ENCODE assay signal across 8 cellular contexts in genomic region chr16:16021988-16022682, GRCh38.
DNase-seq lines count a peak whose midpoint lies in the region; ATAC-seq and TF ChIP-seq lines count a peak whose summit lies in the region.

No MANE protein-coding gene starts in this region.

- DNase-seq in H4 (ENCODE audit: low spot score) = peak; percentile 95
- peak; percentile 95 for DNase-seq in PC-3
- DNase-seq in lung microvascular endothelial cell (ENCODE audit: low read depth in 2 of 2) = peak; percentile 87 to 97
- DNase-seq in NCI-H146 (lab: John Stamatoyannopoulos, UW) = no peak
- DNase-seq in NCI-H526 (lab: John Stamatoyannopoulos, UW) = no peak
- no peak for DNase-seq in NCI-H748 (lab: John Stamatoyannopoulos, UW; ENCODE audit: unreplicated experiment)

- H2AFZ ChIP-seq in PC-3 (ENCODE audit: low read length) = no peak overlapping the region

- H3K79me2 ChIP-seq in PC-3 (ENCODE audit: low read length) = peaks cover 25% of the 10 kb centered on the region

- H3K4me2 ChIP-seq in PC-3 (ENCODE audit: low read length) = peak overlapping the region; percentile 63

- BruUV-seq in PC-3 (replicated peaks; lab: Mats Ljungman, UMichigan) = no TSS peak

- H3K27me3 ChIP-seq in PC-3 (ENCODE audit: low read length) (no peaks in the 10 kb centered on the region), duodenal mucosa (ENCODE audit: control insufficient read depth in 1 of 2, insufficient read depth in 2 of 2, low read length in 2 of 2) (no peaks in the 10 kb centered on the region), thymus (ENCODE audit: control insufficient read depth, insufficient read depth) (no peaks in the 10 kb centered on the region)

- peak overlapping the region; percentile 62 for H3K27ac ChIP-seq in PC-3 (ENCODE audit: low read length)
- H3K27ac ChIP-seq in duodenal mucosa (ENCODE audit: low read depth, low read length) = peak overlapping the region; percentile 30
- peak overlapping the region; percentile 37 for H3K27ac ChIP-seq in thymus (ENCODE audit: low read depth)

- no peaks in the 10 kb centered on the region for H3F3A ChIP-seq in PC-3 (ENCODE audit: low read length, unreplicated experiment)

- H3K36me3 ChIP-seq in PC-3 (ENCODE audit: low read depth, low read length) (peaks cover 6% of the 10 kb centered on the region), duodenal mucosa (ENCODE audit: control insufficient read depth in 1 of 2, insufficient read depth in 2 of 2, low read length in 2 of 2) (peaks cover 4 to 21% of the 10 kb centered on the region in 2 donors), thymus (ENCODE audit: control insufficient read depth, insufficient read depth) (peaks cover 38% of the 10 kb centered on the region)

- H3K4me1 ChIP-seq in PC-3 (ENCODE audit: insufficient read depth, low read length) (peaks cover 70% of the 10 kb centered on the region), duodenal mucosa (ENCODE audit: control insufficient read depth in 1 of 2, insufficient read depth in 2 of 2, low read length in 2 of 2) (peaks cover 11 to 17% of the 10 kb centered on the region in 2 donors), thymus (ENCODE audit: control insufficient read depth, insufficient read depth, low read length) (no peaks in the 10 kb centered on the region)

- no peaks in the 10 kb centered on the region for H4K20me1 ChIP-seq in PC-3 (ENCODE audit: low read length)

- H3K9me2 ChIP-seq in PC-3 (replicated peaks; ENCODE audit: low read length) = no peaks in the 10 kb centered on the region

- no peaks in the 10 kb centered on the region for H3K9me3 ChIP-seq in PC-3 (ENCODE audit: low read length)
- H3K9me3 ChIP-seq in duodenal mucosa (ENCODE audit: control insufficient read depth in 1 of 2, low read length in 2 of 2) = no peaks in the 10 kb centered on the region
- H3K9me3 ChIP-seq in thymus (ENCODE audit: control insufficient read depth) = no peaks in the 10 kb centered on the region

- H3K4me3 ChIP-seq in PC-3 (ENCODE audit: low read length) (no peak overlapping the region), duodenal mucosa (ENCODE audit: low read depth in 1 of 2, low read length in 2 of 2) (no peak overlapping the region), thymus (ENCODE audit: low read length) (no peak overlapping the region)

- WGBS in thymus = 84% methylated on average over 10 of the region's 10 CpGs

- ATAC-seq in PC-3 = peak; percentile 84

- TF ChIP-seq CTCF in PC-3 (conservative IDR thresholded peaks at IDR 0.05; ENCODE audit: low read depth, low read length) = no peak

- H3K9ac ChIP-seq in PC-3 (ENCODE audit: low read length) (peak overlapping the region; percentile 5; the same call in 1 of the 2 replicates), duodenal mucosa (ENCODE audit: low read depth in 1 of 2, low read length in 2 of 2) (no peak overlapping the region)

- CTCF ChIA-PET in PC-3 (lab: Charles Lee) = no interaction called here

- POLR2A ChIA-PET in PC-3 (lab: Charles Lee; ENCODE audit: unreplicated experiment) = no interaction called here

- intact Hi-C loops in PC-3 (cut with micrococcal nuclease) = no loop called here

Comparison
In these comparisons a context has a peak if more than half of its experiments do, and no peak if none do; other contexts are left out.
1. DNase-seq: peak in H4 (single experiment), PC-3 (single experiment) and lung microvascular endothelial cell (2 of 2); none in NCI-H146 (single experiment), NCI-H526 (0 of 2) and NCI-H748 (single experiment).
2. Peak in every context shown above with its lines, with median percentiles within 50 percentile points of each other: H3K27ac ChIP-seq.